Comparison of ENCODE assay signal across 11 cellular contexts in genomic region chr11:6576471-6577373, GRCh38. TPM values are rescaled to one million over a fixed set of nuclear protein-coding genes. Genes with fewer than 3 reads are reported as not detected.
DNase-seq lines count a peak whose midpoint lies in the region; ATAC-seq and TF ChIP-seq lines count a peak whose summit lies in the region.
"Had no signal": no experiment of that assay in that cellular context is flagged by ENCODE, and none has a peak within 500 bp of the region (broad histone marks: within the 10 kb centered on the region; RNA-seq: fewer than 3 reads in every experiment).

No MANE protein-coding gene starts in this region.

- no peak overlapping the region for H3K27ac ChIP-seq in H9 (ENCODE audit: insufficient read length, low read depth, low read length)
- H3K27ac ChIP-seq in tibial nerve: peak overlapping the region in 2 of 4 donors; percentile 60 to 75

- H2BK20ac ChIP-seq in H9 (ENCODE audit: low read depth, low read length, poor library complexity, severe bottlenecking): no peak overlapping the region

- H3K56ac ChIP-seq in H9 (ENCODE audit: insufficient read length, low read depth, low read length): no peak overlapping the region

- H3K14ac ChIP-seq in H9 (ENCODE audit: insufficient read depth, low read length): no peak overlapping the region

- no peaks in the 10 kb centered on the region for H3K9me3 Mint-ChIP-seq in H9

- H2BK12ac ChIP-seq in H9 (ENCODE audit: insufficient read length, low read depth, low read length): no peak overlapping the region

- no peaks in the 10 kb centered on the region for H3K23me2 ChIP-seq in H9 (ENCODE audit: insufficient read length, low read depth, low read length, poor library complexity, severe bottlenecking)

- H4K5ac ChIP-seq in H9 (ENCODE audit: insufficient read length, low read depth, low read length): no peak overlapping the region

- no peak overlapping the region for H3T11ph ChIP-seq in H9 (ENCODE audit: low read length)

- TF ChIP-seq POLR2A in tibial nerve (IDR thresholded peaks at IDR 0.05): no peak

- H4K20me1 ChIP-seq in H9 (ENCODE audit: control insufficient read depth, insufficient read depth, insufficient read length): no peaks in the 10 kb centered on the region

- no peak overlapping the region for H3K4me2 ChIP-seq in H9 (ENCODE audit: insufficient read depth, insufficient read length, low read length)

- H3K36me3 Mint-ChIP-seq in H9 (ENCODE audit: insufficient read depth in 1 of 3, low read depth in 3 of 3): no peaks in the 10 kb centered on the region

- no peak overlapping the region for H2BK120ac ChIP-seq in H9 (ENCODE audit: low read depth, low read length, poor library complexity, severe bottlenecking)

- no peaks in the 10 kb centered on the region for H3K79me2 ChIP-seq in H9 (ENCODE audit: insufficient read depth, low read length)

- DNase-seq in ELR (ENCODE audit: low read depth): peak; percentile 6
- peak; percentile 87 to 90 for DNase-seq in NCI-H446 (lab: John Stamatoyannopoulos, UW)
- DNase-seq in fibroblast of gingiva (ENCODE audit: low read depth): peak; percentile 79
- DNase-seq in pulmonary artery endothelial cell (ENCODE audit: low read depth, low spot score): peak; percentile 39
- no peak for DNase-seq in activated naive CD4-positive, alpha-beta T cell treated with anti-CD3 and anti-CD28 coated beads, Interleukin-2, amount 50 U/mL, for 16 hours
- no peak for DNase-seq in H9
- no peak for DNase-seq in tibial nerve (ENCODE audit: low spot score in 2 of 2)
- DNase-seq: activated naive CD4-positive, alpha-beta T cell; NCI-H1417 treated with DMSO at 0.1 percent for 48 hours; small intestine had no signal

- H3K27me3 Mint-ChIP-seq in H9 (ENCODE audit: low read depth): no peaks in the 10 kb centered on the region

- no peak overlapping the region for H3K18ac ChIP-seq in H9 (ENCODE audit: insufficient read length, low read depth, low read length)

- no peak for ATAC-seq in GM19324 (IDR thresholded peaks at IDR 0.05; ENCODE audit: low FRiP score, unreplicated experiment)

- H3K4me3 Mint-ChIP-seq in H9: no peak overlapping the region

- H3K4me1 ChIP-seq in H9 (ENCODE audit: insufficient read depth, low read length): no peaks in the 10 kb centered on the region
- H3K4me1 ChIP-seq in tibial nerve: peaks cover 0 to 52% (median 16%) of the 10 kb centered on the region in 4 donors

- H3K4ac ChIP-seq in H9 (ENCODE audit: low read depth, low read length): no peak overlapping the region

- TF ChIP-seq CTCF in H9 (conservative IDR thresholded peaks at IDR 0.05) (no peak), tibial nerve (IDR thresholded peaks at IDR 0.05) (no peak)

- peak overlapping the region in 1 of 3 experiments; percentile 3; a peak in 1 of 7 replicates for H3K27ac Mint-ChIP-seq in H9

- no peak for TF ChIP-seq EP300 in tibial nerve (IDR thresholded peaks at IDR 0.05)

- no peak overlapping the region for H2AFZ ChIP-seq in H9 (ENCODE audit: low read length)

- no peaks in the 10 kb centered on the region for H3K79me1 ChIP-seq in H9 (ENCODE audit: insufficient read depth, low read depth, low read length, poor library complexity, severe bottlenecking)

- no peak overlapping the region for H3K4me3 ChIP-seq in tibial nerve

- no peaks in the 10 kb centered on the region for H3K4me1 Mint-ChIP-seq in H9

- H2AK5ac ChIP-seq in H9 (ENCODE audit: insufficient read length, low read length): no peak overlapping the region

- no peak overlapping the region for H3K23ac ChIP-seq in H9 (ENCODE audit: insufficient read length, low read depth, low read length)

- H4K91ac ChIP-seq in H9 (ENCODE audit: insufficient read length, low read depth, low read length): no peak overlapping the region

- no peak overlapping the region for H2BK5ac ChIP-seq in H9 (ENCODE audit: insufficient read length, low read length)

- H3K9me3 ChIP-seq in H9 (ENCODE audit: control insufficient read depth, low read depth, low read length) (no peaks in the 10 kb centered on the region), tibial nerve (peaks cover 0 to 2% (median 0%) of the 10 kb centered on the region in 4 donors)

- H2BK15ac ChIP-seq in H9 (ENCODE audit: low read depth, low read length): no peak overlapping the region

- peaks cover 0 to 6% (median 0%) of the 10 kb centered on the region in 3 donors for H3K36me3 ChIP-seq in tibial nerve

- no peak overlapping the region for H3K9ac ChIP-seq in H9 (ENCODE audit: extremely low read depth, insufficient read length, low read length)

- H4K8ac ChIP-seq in H9 (replicated peaks; ENCODE audit: insufficient read length, low read depth, low read length): no peak overlapping the region

- H3K27me3 ChIP-seq in H9 (ENCODE audit: insufficient read depth, low read length): no peaks in the 10 kb centered on the region
- H3K27me3 ChIP-seq in tibial nerve: no peaks in the 10 kb centered on the region

- WGBS in H9 (ENCODE audit: extremely low coverage, insufficient read length, low lambda C conversion rate): no CpG with 5 or more reads among the region's 6 CpGs
- 8 to 14% methylated on average over 5 of the region's 6 CpGs for WGBS in tibial nerve, 2 donors

RNA-seq across cellular contexts. Expression of gene RRP8, which starts 26.7 kb away (rescaled TPM):
- 13.2 and 23.7 TPM in 2 replicates for total RNA-seq in pulmonary artery endothelial cell
- 14.2 and 16.0 TPM in 2 replicates for total RNA-seq in H9 (2021)
- 10 to 100 TPM; 13.9 to 34.1 (median 18.2) TPM for total RNA-seq in tibial nerve

RNA-seq across cellular contexts. Expression of gene ILK, which starts 26.9 kb away (rescaled TPM):
- total RNA-seq in pulmonary artery endothelial cell: 138 and 213 TPM in 2 replicates
- 96.2 and 100 TPM in 2 replicates for total RNA-seq in H9 (2021)
- 100 to 1,000 TPM; 139 to 148 (median 140) TPM for total RNA-seq in tibial nerve

RNA-seq across cellular contexts. Expression of gene TAF10, which starts 35.3 kb away (rescaled TPM):
- total RNA-seq in pulmonary artery endothelial cell: 36.2 and 45.7 TPM in 2 replicates
- total RNA-seq in H9 (2021): 198 and 207 TPM in 2 replicates
- total RNA-seq in tibial nerve: 100 to 1,000 TPM; 148 to 235 (median 155) TPM

RNA-seq across cellular contexts. Expression of gene TPP1, which starts 42.5 kb away (rescaled TPM):
- total RNA-seq in pulmonary artery endothelial cell (85.3 and 160 TPM in 2 replicates), H9 (2021) (37.2 and 37.5 TPM in 2 replicates), tibial nerve (10 to 100 TPM; 45.6 to 81.3 (median 58.0) TPM)

Comparison
In these comparisons a context has a peak if more than half of its experiments do, and no peak if none do; other contexts are left out.
1. DNase-seq: peak in ELR (single experiment), NCI-H446 (2 of 2), fibroblast of gingiva (single experiment) and pulmonary artery endothelial cell (single experiment); none in activated naive CD4-positive, alpha-beta T cell treated with anti-CD3 and anti-CD28 coated beads, Interleukin-2, amount 50 U/mL, for 16 hours (single experiment), H9 (single experiment) and tibial nerve (0 of 2).